In the genomic region with DNA sequence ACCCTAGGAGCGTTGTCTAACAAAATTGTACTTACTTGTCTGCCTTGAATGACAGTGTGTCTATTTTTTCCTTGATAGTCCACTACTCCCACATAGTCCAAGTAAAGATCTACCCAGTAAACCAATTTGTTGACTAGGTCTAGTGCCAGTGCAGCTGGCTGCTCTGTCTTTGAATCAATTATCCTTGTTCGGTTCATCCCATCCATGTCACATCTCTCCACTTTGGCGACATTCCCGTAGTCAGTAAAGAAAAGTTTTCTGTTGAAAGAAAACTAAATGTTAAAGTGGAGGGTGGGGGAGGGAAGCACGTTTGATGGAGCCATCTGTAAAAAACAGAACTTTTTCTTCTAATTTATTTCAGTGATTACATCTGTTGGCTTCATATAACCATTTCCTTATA, we compare ENCODE assay signal across 18 cellular contexts.
"Had no signal": no experiment of that assay in that cellular context is flagged by ENCODE, and none has a peak within 500 bp of the region (broad histone marks: within the 10 kb centered on the region; RNA-seq: fewer than 3 reads in every experiment).

No MANE protein-coding gene starts in this region.

- H3K36me3 Mint-ChIP-seq: natural killer cell had no signal

- H3K27ac Mint-ChIP-seq: natural killer cell had no signal

- H3K4me3 Mint-ChIP-seq: natural killer cell had no signal

- H3K4me1 Mint-ChIP-seq: natural killer cell had no signal

- ATAC-seq: foreskin keratinocyte, gastroesophageal sphincter, left lung, natural killer cell, sciatic nerve had no signal

- DNase-seq: dermis blood vessel endothelial cell; effector memory CD4-positive, alpha-beta T cell; foreskin keratinocyte; glutamatergic neuron; hippocampal formation; left lung; mammary epithelial cell; natural killer cell; occipital lobe; ovary; stimulated activated CD4-positive, alpha-beta T cell treated with anti-CD3 and anti-CD28 coated beads, Interleukin-12 subunit alpha, Interleukin-12 subunit beta, amount 100 ng/mL, for 4 hours; stimulated activated CD4-positive, alpha-beta T cell treated with anti-CD3 and anti-CD28 coated beads, Interleukin-1b, Interleukin-23, amount 100 ng/mL, for 48 hours; stimulated activated CD4-positive, alpha-beta T cell treated with anti-CD3 and anti-CD28 coated beads, Interleukin-4, amount 100 ng/mL, for 1 hour; stimulated activated CD8-positive, alpha-beta memory T cell treated with anti-CD3 and anti-CD28 coated beads, Interleukin-4, amount 100 ng/mL, for 48 hours; stimulated activated naive CD4-positive, alpha-beta T cell treated with Interleukin-2 at 50 U/mL for 16 hours; trophoblast cell had no signal
